25 cellular contexts compared by ENCODE assay signal in the genomic region with DNA sequence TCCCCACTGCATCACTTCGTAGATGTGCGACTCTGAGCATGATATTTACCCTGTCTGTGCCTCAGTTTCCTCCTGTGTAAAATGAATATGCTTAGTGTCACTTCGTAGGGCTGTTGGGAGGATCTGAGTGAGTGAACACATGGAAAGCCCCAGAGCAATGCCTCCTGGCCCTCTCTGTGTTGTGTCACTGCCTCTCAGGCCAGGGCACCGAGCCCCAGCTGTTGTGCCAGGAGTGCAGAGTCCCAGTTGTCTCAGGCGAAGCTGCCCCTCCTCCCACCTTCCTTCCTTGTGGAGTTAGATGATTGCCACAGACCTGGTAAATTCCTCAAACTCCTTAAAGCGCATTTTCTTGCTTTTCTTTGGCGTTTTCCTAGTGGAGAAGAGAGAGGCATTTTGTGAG. TPM values are rescaled to one million over a fixed set of nuclear protein-coding genes. Genes with fewer than 3 reads are reported as not detected.
"Had no signal": no experiment of that assay in that cellular context is flagged by ENCODE, and none has a peak within 500 bp of the region (broad histone marks: within the 10 kb centered on the region; RNA-seq: fewer than 3 reads in every experiment).

No MANE protein-coding gene starts in this region.

- H3K4me1 ChIP-seq: uterus had no signal

- H3K27me3 ChIP-seq: heart right ventricle, hepatocyte, neural progenitor cell, neutrophil, spleen, tibial nerve, uterus had no signal

- H3K9me3 ChIP-seq: heart right ventricle, lower lobe of right lung, neutrophil, psoas muscle, spleen, tibial nerve, uterus had no signal

- DNase-seq: heart right ventricle; islet precursor cell; left ventricle myocardium superior; lower lobe of right lung; mammary epithelial cell; mesendoderm; naive B cell; natural killer cell; nephron progenitor cell; occipital lobe; psoas muscle; small intestine; spleen; stimulated activated CD4-positive, alpha-beta T cell treated with anti-CD3 and anti-CD28 coated beads, Interleukin-4, amount 100 ng/mL, for 24 hours; stimulated activated naive CD4-positive, alpha-beta T cell; substantia nigra; uterus had no signal

- FAIRE-seq: small intestine had no signal

- H3K27ac ChIP-seq: heart right ventricle, hepatocyte, lower lobe of right lung, neural progenitor cell, neutrophil, parathyroid adenoma, psoas muscle, spleen, tibial nerve, uterus had no signal

- ATAC-seq: heart right ventricle; left ventricle myocardium superior; lower lobe of right lung; natural killer cell; psoas muscle; sciatic nerve; stimulated activated effector memory CD8-positive, alpha-beta T cell treated with anti-CD3 and anti-CD28 coated beads, Interleukin-12 subunit alpha, Interleukin-12 subunit beta, amount 100 ng/mL, for 72 hours had no signal

- H3K9ac ChIP-seq: neural progenitor cell, parathyroid adenoma had no signal

- H3K4me2 ChIP-seq: hepatocyte, neural progenitor cell had no signal

- H3K4me3 ChIP-seq: heart right ventricle, hepatocyte, lower lobe of right lung, neural progenitor cell, psoas muscle, spleen, tibial nerve, uterus had no signal

- H2AFZ ChIP-seq: hepatocyte, neural progenitor cell, parathyroid adenoma had no signal

- H3K36me3 ChIP-seq: lower lobe of right lung, neural progenitor cell, neutrophil, uterus had no signal

RNA-seq across cellular contexts. Expression of a gene that starts 26.2 kb away (rescaled TPM):
- total RNA-seq: kidney epithelial cell, left ventricle myocardium superior, psoas muscle had no signal
